In genomic region chr2:218898109-218898878, GRCh38 we compare ENCODE assay signal across 8 cellular contexts. TPM values are rescaled to one million over a fixed set of nuclear protein-coding genes. Genes with fewer than 3 reads are reported as not detected.
DNase-seq lines count a peak whose midpoint lies in the region; ATAC-seq and TF ChIP-seq lines count a peak whose summit lies in the region.

No MANE protein-coding gene starts in this region.

- DNase-seq in GM12864 (ENCODE audit: low read depth) = no peak
- no peak for DNase-seq in HFFc6
- peak; percentile 87 for DNase-seq in NCI-H2227 (lab: John Stamatoyannopoulos, UW; ENCODE audit: unreplicated experiment)
- peak; percentile 74 to 78 for DNase-seq in activated CD4-positive, alpha-beta T cell treated with anti-CD3 and anti-CD28 coated beads, Interleukin-2, amount 50 U/mL, for 4 hours
- peak; percentile 40 for DNase-seq in midbrain (lab: John Stamatoyannopoulos, UW)
- peak; percentile 64 to 65 for DNase-seq in stimulated activated CD8-positive, alpha-beta memory T cell treated with anti-CD3 and anti-CD28 coated beads, Interleukin-7, amount 100 ng/mL, for 4 hours (ENCODE audit: low read depth in 2 of 2)

- peak overlapping the region; percentile 62 for H3K4me3 ChIP-seq in GM12864 (ENCODE audit: low read depth, low read length)
- peak overlapping the region; percentile 13 to 32 for H3K4me3 ChIP-seq in duodenal mucosa (ENCODE audit: low read depth in 1 of 2, low read length in 2 of 2)

- ATAC-seq in HG03039 (IDR thresholded peaks at IDR 0.05; ENCODE audit: unreplicated experiment) = no peak

- H3K36me3 Mint-ChIP-seq in HFFc6 (ENCODE audit: low read depth) = no peaks in the 10 kb centered on the region

- H3K27ac ChIP-seq in duodenal mucosa (ENCODE audit: low read depth, low read length) = no peak overlapping the region

- no peaks in the 10 kb centered on the region for H3K9me3 Mint-ChIP-seq in HFFc6

- peak overlapping the region; percentile 7; the same call in 1 of the 2 replicates for H3K4me3 Mint-ChIP-seq in HFFc6

- no peak overlapping the region for H3K27ac Mint-ChIP-seq in HFFc6

- H3K27me3 ChIP-seq in duodenal mucosa (ENCODE audit: control insufficient read depth in 1 of 2, insufficient read depth in 2 of 2, low read length in 2 of 2) = peaks cover 60 to 73% of the 10 kb centered on the region in 2 donors

- H3K9me3 ChIP-seq in duodenal mucosa (ENCODE audit: control insufficient read depth in 1 of 2, low read length in 2 of 2) = no peaks in the 10 kb centered on the region

- H3K27me3 Mint-ChIP-seq in HFFc6 (ENCODE audit: insufficient read depth) = peaks cover 46% of the 10 kb centered on the region

- H3K4me1 ChIP-seq in duodenal mucosa (ENCODE audit: control insufficient read depth in 1 of 2, insufficient read depth in 2 of 2, low read length in 2 of 2) = peaks cover 47 to 52% of the 10 kb centered on the region in 2 donors

- TF ChIP-seq CTCF in GM12864 (IDR thresholded peaks at IDR 0.05; ENCODE audit: low read depth, low read length, missing control alignments) (peak; percentile 93), HFFc6 (IDR thresholded peaks at IDR 0.05) (peak; percentile 99)

- H3K4me1 Mint-ChIP-seq in HFFc6 (ENCODE audit: low read depth) = peaks cover 7% of the 10 kb centered on the region; the same call in 1 of the 2 replicates

- no peaks in the 10 kb centered on the region for H3K36me3 ChIP-seq in duodenal mucosa (ENCODE audit: control insufficient read depth in 1 of 2, insufficient read depth in 2 of 2, low read length in 2 of 2)

- peak overlapping the region in 1 of 2 donors; percentile 18 for H3K9ac ChIP-seq in duodenal mucosa (ENCODE audit: low read depth in 1 of 2, low read length in 2 of 2)

RNA-seq across cellular contexts. Expression of gene WNT10A, which starts 17.6 kb away (rescaled TPM):
- total RNA-seq in HFFc6 (2021; fragmentation: NEBNext Ultra II Directional; extraction: Animal tissue kit (Norgen Biotek cat#: 25700)) = not detected

RNA-seq across cellular contexts. Expression of gene WNT6, which starts 38.7 kb away (rescaled TPM):
- not detected for total RNA-seq in HFFc6 (2021; fragmentation: NEBNext Ultra II Directional; extraction: Animal tissue kit (Norgen Biotek cat#: 25700))

Comparison
In these comparisons a context has a peak if more than half of its experiments do, and no peak if none do; other contexts are left out.
1. DNase-seq: peak in NCI-H2227 (single experiment), activated CD4-positive, alpha-beta T cell treated with anti-CD3 and anti-CD28 coated beads, Interleukin-2, amount 50 U/mL, for 4 hours (2 of 2), midbrain (single experiment) and stimulated activated CD8-positive, alpha-beta memory T cell treated with anti-CD3 and anti-CD28 coated beads, Interleukin-7, amount 100 ng/mL, for 4 hours (2 of 2); none in GM12864 (single experiment) and HFFc6 (single experiment).